ENCODE assay signal across 21 cellular contexts in genomic region chr2:68039317-68039716, GRCh38. TPM values are rescaled to one million over a fixed set of nuclear protein-coding genes. Genes with fewer than 3 reads are reported as not detected.
DNase-seq lines count a peak whose midpoint lies in the region; ATAC-seq, FAIRE-seq and TF ChIP-seq lines count a peak whose summit lies in the region.
"Had no signal": no experiment of that assay in that cellular context is flagged by ENCODE, and none has a peak within 500 bp of the region (broad histone marks: within the 10 kb centered on the region; RNA-seq: fewer than 3 reads in every experiment).

No MANE protein-coding gene starts in this region.

- no peak overlapping the region for H3K4me3 Mint-ChIP-seq in activated naive CD8-positive, alpha-beta T cell treated with anti-CD3 and anti-CD28 coated beads, Interleukin-2, amount 50 U/mL, for 24 hours
- no peak overlapping the region for H3K4me3 Mint-ChIP-seq in activated naive CD8-positive, alpha-beta T cell treated with anti-CD3 and anti-CD28 coated beads for 36 hours
- H3K4me3 Mint-ChIP-seq: CD4-positive, alpha-beta memory T cell; T-helper 17 cell had no signal

- H3K27ac ChIP-seq in A673 (ENCODE audit: low read depth, low read length, poor library complexity, severe bottlenecking): no peak overlapping the region

- H3K4me1 Mint-ChIP-seq in activated naive CD8-positive, alpha-beta T cell treated with anti-CD3 and anti-CD28 coated beads, Interleukin-2, amount 50 U/mL, for 24 hours: peaks cover 10% of the 10 kb centered on the region
- H3K4me1 Mint-ChIP-seq in activated naive CD8-positive, alpha-beta T cell treated with anti-CD3 and anti-CD28 coated beads for 36 hours: peaks cover 2% of the 10 kb centered on the region

- H3K27me3 Mint-ChIP-seq in activated naive CD8-positive, alpha-beta T cell treated with anti-CD3 and anti-CD28 coated beads, Interleukin-2, amount 50 U/mL, for 24 hours: no peaks in the 10 kb centered on the region
- H3K27me3 Mint-ChIP-seq in activated naive CD8-positive, alpha-beta T cell treated with anti-CD3 and anti-CD28 coated beads for 36 hours: no peaks in the 10 kb centered on the region
- H3K27me3 Mint-ChIP-seq: CD4-positive, alpha-beta memory T cell; T-helper 17 cell had no signal

- peak; percentile 49 for FAIRE-seq in islet of Langerhans (lab: Jason Lieb, UNC)
- FAIRE-seq: GM18507, H54 had no signal

- CTCF ChIA-PET in A673 (lab: Charles Lee): no interaction called here

- POLR2A ChIA-PET in A673 (lab: Charles Lee; ENCODE audit: low non-redundant PET): no interaction called here

- H3K27me3 ChIP-seq in A673 (replicated peaks; ENCODE audit: insufficient read depth, low read depth, low read length, poor library complexity): no peaks in the 10 kb centered on the region
- H3K27me3 ChIP-seq: MG63 had no signal

- peaks cover 28% of the 10 kb centered on the region for H3K4me1 ChIP-seq in A673 (ENCODE audit: insufficient read depth, low read length, poor library complexity, severe bottlenecking)
- H3K4me1 ChIP-seq: Caco-2 had no signal

- H3K36me3 ChIP-seq in A673 (ENCODE audit: insufficient read depth, low read length, poor library complexity, severe bottlenecking): no peaks in the 10 kb centered on the region

- TF ChIP-seq CTCF in A673 (conservative IDR thresholded peaks at IDR 0.05; ENCODE audit: low read depth, low read length): no peak

- no peaks in the 10 kb centered on the region for H3K9me3 ChIP-seq in A673 (ENCODE audit: low read depth, low read length, poor library complexity, severe bottlenecking)
- H3K9me3 ChIP-seq: Caco-2, MG63 had no signal

- H3K9me3 Mint-ChIP-seq in activated naive CD8-positive, alpha-beta T cell treated with anti-CD3 and anti-CD28 coated beads, Interleukin-2, amount 50 U/mL, for 24 hours: no peaks in the 10 kb centered on the region
- no peaks in the 10 kb centered on the region for H3K9me3 Mint-ChIP-seq in activated naive CD8-positive, alpha-beta T cell treated with anti-CD3 and anti-CD28 coated beads for 36 hours
- H3K9me3 Mint-ChIP-seq: CD4-positive, alpha-beta memory T cell had no signal

- no peak overlapping the region for H3K4me3 ChIP-seq in A673 (ENCODE audit: low read depth, low read length, poor library complexity, severe bottlenecking)
- H3K4me3 ChIP-seq: MG63 had no signal

- peak; percentile 49 for ATAC-seq in activated naive CD8-positive, alpha-beta T cell treated with anti-CD3 and anti-CD28 coated beads, Interleukin-2, amount 50 U/mL, for 24 hours
- ATAC-seq in left ventricle myocardium superior (no peak), GM19455 (IDR thresholded peaks at IDR 0.05; ENCODE audit: unreplicated experiment) (no peak)
- ATAC-seq: T-helper 17 cell had no signal

- intact Hi-C loops in left ventricle myocardium superior (cut with micrococcal nuclease) (no loop called here), A673 (cut with micrococcal nuclease; ENCODE audit: unreplicated experiment) (loop anchor here (10.0 kb wide), 1 partner anchor 795 kb away; no protein-coding TSS in a partner anchor)

- DNase-seq in activated naive CD8-positive, alpha-beta T cell treated with anti-CD3 and anti-CD28 coated beads, Interleukin-2, amount 50 U/mL, for 24 hours: no peak
- DNase-seq in activated naive CD8-positive, alpha-beta T cell treated with anti-CD3 and anti-CD28 coated beads for 36 hours: no peak
- DNase-seq in NCI-H69 (lab: John Stamatoyannopoulos, UW) (peak; percentile 29), left ventricle myocardium superior (no peak), A673 (ENCODE audit: low spot score) (no peak), NCI-H187 treated with DMSO at 0.1 percent for 48 hours (lab: John Stamatoyannopoulos, UW) (no peak)
- DNase-seq: Caco-2; CD4-positive, alpha-beta memory T cell; DMS153; GDM1; MG63; NCI-H1694 treated with DMSO at 0.1 percent for 48 hours; NCI-H2107; NCI-H2227 treated with DMSO at 0.1 percent for 48 hours; NCI-H510A; NCI-H748 treated with DMSO at 0.1 percent for 48 hours; T-helper 17 cell had no signal

- no TSS peak for BruUV-seq in A673 (replicated peaks; lab: Mats Ljungman, UMichigan)

- no peak overlapping the region for H3K27ac Mint-ChIP-seq in activated naive CD8-positive, alpha-beta T cell treated with anti-CD3 and anti-CD28 coated beads, Interleukin-2, amount 50 U/mL, for 24 hours
- no peak overlapping the region for H3K27ac Mint-ChIP-seq in activated naive CD8-positive, alpha-beta T cell treated with anti-CD3 and anti-CD28 coated beads for 36 hours
- H3K27ac Mint-ChIP-seq: T-helper 17 cell had no signal

- H3K36me3 Mint-ChIP-seq in activated naive CD8-positive, alpha-beta T cell treated with anti-CD3 and anti-CD28 coated beads, Interleukin-2, amount 50 U/mL, for 24 hours (ENCODE audit: low read depth): peaks cover 7% of the 10 kb centered on the region
- peaks cover 2% of the 10 kb centered on the region for H3K36me3 Mint-ChIP-seq in activated naive CD8-positive, alpha-beta T cell treated with anti-CD3 and anti-CD28 coated beads for 36 hours

RNA-seq across cellular contexts. Expression of gene C1D, which starts 23.5 kb away (rescaled TPM):
- 10 to 100 TPM; 34.1 to 39.6 TPM for total RNA-seq in activated naive CD8-positive, alpha-beta T cell treated with anti-CD3 and anti-CD28 coated beads for 36 hours
- total RNA-seq in left ventricle myocardium superior: 18.5 TPM
- total RNA-seq in A673 (2021): 18.4 and 21.3 TPM in 2 replicates
